Comparison of ENCODE assay signal across 12 cellular contexts in genomic region chr13:62305758-62306157, GRCh38.
A peak's percentile ranks its signal among the peaks of the same experiment; 100 is the strongest.
DNase-seq lines count a peak whose midpoint lies in the region; ATAC-seq, FAIRE-seq and TF ChIP-seq lines count a peak whose summit lies in the region.
"Had no signal": no experiment of that assay in that cellular context is flagged by ENCODE, and none has a peak within 500 bp of the region (broad histone marks: within the 10 kb centered on the region; RNA-seq: fewer than 3 reads in every experiment).

No MANE protein-coding gene starts in this region.

- H3K79me2 ChIP-seq in astrocyte (ENCODE audit: insufficient read depth, low read length) = no peaks in the 10 kb centered on the region

- no peak overlapping the region for H3K4me3 Mint-ChIP-seq in astrocyte (ENCODE audit: unreplicated experiment)

- peak overlapping the region; percentile 69 for H3K4me2 ChIP-seq in astrocyte (ENCODE audit: low read length)

- H3K9ac ChIP-seq in astrocyte (ENCODE audit: low read length) = no peak overlapping the region

- no peak overlapping the region for H3K27ac ChIP-seq in astrocyte (ENCODE audit: low read depth, low read length)
- H3K27ac ChIP-seq: cardiac muscle cell had no signal

- TF ChIP-seq CTCF in astrocyte (IDR thresholded peaks at IDR 0.05; ENCODE audit: insufficient read depth, low read depth, low read length) (no peak), D721Med (IDR thresholded peaks at IDR 0.05; ENCODE audit: insufficient read depth, missing control alignments) (no peak)

- H3K36me3 ChIP-seq in astrocyte (ENCODE audit: insufficient read depth, low read length) = no peaks in the 10 kb centered on the region
- H3K36me3 ChIP-seq: cardiac muscle cell had no signal

- no peak overlapping the region for H2AFZ ChIP-seq in astrocyte (ENCODE audit: low read depth, low read length)

- no peak overlapping the region for H3K4me3 ChIP-seq in astrocyte (ENCODE audit: insufficient read depth, low read depth, low read length)
- H3K4me3 ChIP-seq: cardiac muscle cell had no signal

- H3K27me3 Mint-ChIP-seq in astrocyte (ENCODE audit: low read depth, unreplicated experiment) = no peaks in the 10 kb centered on the region

- no peak overlapping the region for H3K27ac Mint-ChIP-seq in astrocyte (ENCODE audit: unreplicated experiment)

- no peaks in the 10 kb centered on the region for H3K4me1 ChIP-seq in astrocyte (ENCODE audit: insufficient read depth, low read length)
- H3K4me1 ChIP-seq: Caco-2 had no signal

- no peaks in the 10 kb centered on the region for H3K4me1 Mint-ChIP-seq in astrocyte (ENCODE audit: low read depth, unreplicated experiment)

- H3K36me3 Mint-ChIP-seq in astrocyte (ENCODE audit: low read depth, unreplicated experiment) = no peaks in the 10 kb centered on the region

- ATAC-seq in GM18520 (IDR thresholded peaks at IDR 0.05; ENCODE audit: unreplicated experiment) (peak; percentile 93), GM21526 (IDR thresholded peaks at IDR 0.05; ENCODE audit: low FRiP score, unreplicated experiment) (peak; percentile 91), HG03108 (IDR thresholded peaks at IDR 0.05; ENCODE audit: unreplicated experiment) (peak; percentile 64)

- no peaks in the 10 kb centered on the region for H4K20me1 ChIP-seq in astrocyte (ENCODE audit: insufficient read depth, low read length)

- DNase-seq in astrocyte (ENCODE audit: low read depth) (no peak), D721Med (ENCODE audit: insufficient read length, low spot score) (no peak), mucosa of gallbladder (ENCODE audit: low spot score) (no peak)
- no peak for DNase-seq in stimulated activated CD4-positive, alpha-beta T cell treated with anti-CD3 and anti-CD28 coated beads, Interleukin-2, amount 100 ng/mL, for 24 hours
- no peak for DNase-seq in stimulated activated naive CD4-positive, alpha-beta T cell (lab: John Stamatoyannopoulos, UW)
- DNase-seq: activated CD8-positive, alpha-beta memory T cell treated with anti-CD3 and anti-CD28 coated beads, Interleukin-2, amount 50 U/mL, for 48 hours; Caco-2; T-helper 2 cell had no signal

- H3K27me3 ChIP-seq in astrocyte (ENCODE audit: insufficient read depth, low read length) = no peaks in the 10 kb centered on the region
- H3K27me3 ChIP-seq: cardiac muscle cell had no signal

- H3K9me3 ChIP-seq in astrocyte (ENCODE audit: insufficient read depth, low read depth, low read length) = no peaks in the 10 kb centered on the region
- H3K9me3 ChIP-seq: Caco-2 had no signal

- no peaks in the 10 kb centered on the region for H3K9me3 Mint-ChIP-seq in astrocyte (ENCODE audit: unreplicated experiment)

- no peak for FAIRE-seq in astrocyte (lab: Jason Lieb, UNC)
- no peak for FAIRE-seq in D721Med (lab: Jason Lieb, UNC)
